Comparison of ENCODE assay signal across 1 cellular context in the genomic region with DNA sequence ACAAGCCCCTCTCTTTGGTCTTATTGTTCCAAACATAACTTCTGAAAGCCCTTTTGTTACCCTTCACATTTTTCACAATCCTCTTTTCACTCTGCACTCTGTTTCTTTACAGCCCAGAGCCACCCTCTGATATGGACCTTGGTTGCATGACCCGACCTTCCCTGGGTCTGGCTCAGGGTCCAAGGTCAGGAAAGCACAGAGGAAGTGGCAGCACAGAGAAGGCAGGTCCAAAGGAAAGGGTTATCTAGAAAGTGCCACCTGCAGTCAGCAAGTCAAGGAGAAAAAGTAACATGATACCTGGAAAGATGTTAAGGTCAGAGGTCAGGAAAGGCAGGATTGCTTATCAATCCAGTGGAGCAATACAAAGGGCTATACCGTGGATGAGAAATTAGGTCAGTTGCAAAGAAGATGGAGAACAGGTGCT.
TF ChIP-seq lines count a peak whose summit lies in the region.

No MANE protein-coding gene starts in this region.

TF ChIP-seq in SK-N-SH treated with all-trans-retinoic acid at 6 μM for 48 hours, 23 proteins besides CTCF, POLR2A, EP300 and RAD21 (continued from another document):
- TF ChIP-seq, protein P1, sequence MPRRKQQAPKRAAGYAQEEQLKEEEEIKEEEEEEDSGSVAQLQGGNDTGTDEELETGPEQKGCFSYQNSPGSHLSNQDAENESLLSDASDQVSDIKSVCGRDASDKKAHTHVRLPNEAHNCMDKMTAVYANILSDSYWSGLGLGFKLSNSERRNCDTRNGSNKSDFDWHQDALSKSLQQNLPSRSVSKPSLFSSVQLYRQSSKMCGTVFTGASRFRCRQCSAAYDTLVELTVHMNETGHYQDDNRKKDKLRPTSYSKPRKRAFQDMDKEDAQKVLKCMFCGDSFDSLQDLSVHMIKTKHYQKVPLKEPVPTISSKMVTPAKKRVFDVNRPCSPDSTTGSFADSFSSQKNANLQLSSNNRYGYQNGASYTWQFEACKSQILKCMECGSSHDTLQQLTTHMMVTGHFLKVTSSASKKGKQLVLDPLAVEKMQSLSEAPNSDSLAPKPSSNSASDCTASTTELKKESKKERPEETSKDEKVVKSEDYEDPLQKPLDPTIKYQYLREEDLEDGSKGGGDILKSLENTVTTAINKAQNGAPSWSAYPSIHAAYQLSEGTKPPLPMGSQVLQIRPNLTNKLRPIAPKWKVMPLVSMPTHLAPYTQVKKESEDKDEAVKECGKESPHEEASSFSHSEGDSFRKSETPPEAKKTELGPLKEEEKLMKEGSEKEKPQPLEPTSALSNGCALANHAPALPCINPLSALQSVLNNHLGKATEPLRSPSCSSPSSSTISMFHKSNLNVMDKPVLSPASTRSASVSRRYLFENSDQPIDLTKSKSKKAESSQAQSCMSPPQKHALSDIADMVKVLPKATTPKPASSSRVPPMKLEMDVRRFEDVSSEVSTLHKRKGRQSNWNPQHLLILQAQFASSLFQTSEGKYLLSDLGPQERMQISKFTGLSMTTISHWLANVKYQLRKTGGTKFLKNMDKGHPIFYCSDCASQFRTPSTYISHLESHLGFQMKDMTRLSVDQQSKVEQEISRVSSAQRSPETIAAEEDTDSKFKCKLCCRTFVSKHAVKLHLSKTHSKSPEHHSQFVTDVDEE (CRISPR knock-in tag; IDR thresholded peaks at IDR 0.05) = no peak
- TF ChIP-seq ZFP30 (CRISPR knock-in tag; IDR thresholded peaks at IDR 0.05) = no peak
- no peak for TF ChIP-seq RARB (CRISPR knock-in tag; IDR thresholded peaks at IDR 0.05)
- TF ChIP-seq, protein P2, sequence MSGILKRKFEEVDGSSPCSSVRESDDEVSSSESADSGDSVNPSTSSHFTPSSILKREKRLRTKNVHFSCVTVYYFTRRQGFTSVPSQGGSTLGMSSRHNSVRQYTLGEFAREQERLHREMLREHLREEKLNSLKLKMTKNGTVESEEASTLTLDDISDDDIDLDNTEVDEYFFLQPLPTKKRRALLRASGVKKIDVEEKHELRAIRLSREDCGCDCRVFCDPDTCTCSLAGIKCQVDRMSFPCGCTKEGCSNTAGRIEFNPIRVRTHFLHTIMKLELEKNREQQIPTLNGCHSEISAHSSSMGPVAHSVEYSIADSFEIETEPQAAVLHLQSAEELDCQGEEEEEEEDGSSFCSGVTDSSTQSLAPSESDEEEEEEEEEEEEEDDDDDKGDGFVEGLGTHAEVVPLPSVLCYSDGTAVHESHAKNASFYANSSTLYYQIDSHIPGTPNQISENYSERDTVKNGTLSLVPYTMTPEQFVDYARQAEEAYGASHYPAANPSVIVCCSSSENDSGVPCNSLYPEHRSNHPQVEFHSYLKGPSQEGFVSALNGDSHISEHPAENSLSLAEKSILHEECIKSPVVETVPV (CRISPR knock-in tag; IDR thresholded peaks at IDR 0.05) = no peak
- TF ChIP-seq, protein P3, sequence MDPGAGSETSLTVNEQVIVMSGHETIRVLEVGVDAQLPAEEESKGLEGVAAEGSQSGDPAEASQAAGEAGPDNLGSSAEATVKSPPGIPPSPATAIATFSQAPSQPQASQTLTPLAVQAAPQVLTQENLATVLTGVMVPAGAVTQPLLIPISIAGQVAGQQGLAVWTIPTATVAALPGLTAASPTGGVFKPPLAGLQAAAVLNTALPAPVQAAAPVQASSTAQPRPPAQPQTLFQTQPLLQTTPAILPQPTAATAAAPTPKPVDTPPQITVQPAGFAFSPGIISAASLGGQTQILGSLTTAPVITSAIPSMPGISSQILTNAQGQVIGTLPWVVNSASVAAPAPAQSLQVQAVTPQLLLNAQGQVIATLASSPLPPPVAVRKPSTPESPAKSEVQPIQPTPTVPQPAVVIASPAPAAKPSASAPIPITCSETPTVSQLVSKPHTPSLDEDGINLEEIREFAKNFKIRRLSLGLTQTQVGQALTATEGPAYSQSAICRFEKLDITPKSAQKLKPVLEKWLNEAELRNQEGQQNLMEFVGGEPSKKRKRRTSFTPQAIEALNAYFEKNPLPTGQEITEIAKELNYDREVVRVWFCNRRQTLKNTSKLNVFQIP (CRISPR knock-in tag; IDR thresholded peaks at IDR 0.05; ENCODE audit: borderline replicate concordance, low read depth) = no peak
- no peak for TF ChIP-seq ZNF70 (CRISPR knock-in tag; IDR thresholded peaks at IDR 0.05)
- no peak for TF ChIP-seq ZNF8 (CRISPR knock-in tag; IDR thresholded peaks at IDR 0.05)
- TF ChIP-seq GLIS3 (CRISPR knock-in tag; IDR thresholded peaks at IDR 0.05) = no peak
- TF ChIP-seq CSDC2 (CRISPR knock-in tag; IDR thresholded peaks at IDR 0.05) = no peak
- no peak for TF ChIP-seq OSR1 (CRISPR knock-in tag; IDR thresholded peaks at IDR 0.05)
- no peak for TF ChIP-seq ZNF565 (CRISPR knock-in tag; conservative IDR thresholded peaks at IDR 0.05; ENCODE audit: low read depth)
